In genomic region chr5:3709058-3709723, GRCh38 we compare ENCODE assay signal across 14 cellular contexts.
"Had no signal": no experiment of that assay in that cellular context is flagged by ENCODE, and none has a peak within 500 bp of the region (broad histone marks: within the 10 kb centered on the region; RNA-seq: fewer than 3 reads in every experiment).

No MANE protein-coding gene starts in this region.

- H3K4me3 ChIP-seq: heart left ventricle, thoracic aorta had no signal

- H3K9me3 ChIP-seq: heart left ventricle, thoracic aorta had no signal

- H3K27me3 Mint-ChIP-seq: dendritic cell treated with granulocyte-macrophage colony-stimulating factor and Interleukin-4, amounts not matched to agents 40 ng/mL and 50 ng/mL, for 4 days; effector memory CD8-positive, alpha-beta T cell had no signal

- H3K9me3 Mint-ChIP-seq: activated naive CD8-positive, alpha-beta T cell treated with anti-CD3 and anti-CD28 coated beads, Interleukin-2, amount 10 ng/mL, durations not matched to agents 7 days and 5 days had no signal

- DNase-seq: activated CD4-positive, alpha-beta T cell treated with anti-CD3 and anti-CD28 coated beads, Interleukin-2, amount 50 U/mL, for 1 hour; activated CD8-positive, alpha-beta memory T cell treated with anti-CD3 and anti-CD28 coated beads for 24 hours; activated naive CD4-positive, alpha-beta T cell; activated naive CD8-positive, alpha-beta T cell treated with anti-CD3 and anti-CD28 coated beads, Interleukin-2, amount 10 ng/mL, durations not matched to agents 7 days and 5 days; effector memory CD8-positive, alpha-beta T cell; heart left ventricle; islet precursor cell; stimulated activated CD4-positive, alpha-beta T cell treated with anti-CD3 and anti-CD28 coated beads, Interleukin-12 subunit alpha, Interleukin-12 subunit beta, amount 100 ng/mL, for 4 hours had no signal

- H3K27ac ChIP-seq: epithelial cell of prostate, heart left ventricle, thoracic aorta had no signal

- H3K4me1 ChIP-seq: heart left ventricle had no signal

- H3K4me1 Mint-ChIP-seq: activated naive CD8-positive, alpha-beta T cell treated with anti-CD3 and anti-CD28 coated beads, Interleukin-2, amount 10 ng/mL, durations not matched to agents 7 days and 5 days; stimulated activated effector memory CD8-positive, alpha-beta T cell treated with anti-CD3 and anti-CD28 coated beads, Interleukin-12 subunit alpha, Interleukin-12 subunit beta, amount 100 ng/mL, for 72 hours had no signal

- H3K27ac Mint-ChIP-seq: activated naive CD8-positive, alpha-beta T cell treated with anti-CD3 and anti-CD28 coated beads, Interleukin-2, amount 10 ng/mL, durations not matched to agents 7 days and 5 days; dendritic cell treated with granulocyte-macrophage colony-stimulating factor and Interleukin-4, amounts not matched to agents 40 ng/mL and 50 ng/mL, for 4 days; effector memory CD8-positive, alpha-beta T cell; stimulated activated effector memory CD8-positive, alpha-beta T cell treated with anti-CD3 and anti-CD28 coated beads, Interleukin-12 subunit alpha, Interleukin-12 subunit beta, amount 100 ng/mL, for 72 hours had no signal

- H3K4me3 Mint-ChIP-seq: activated naive CD8-positive, alpha-beta T cell treated with anti-CD3 and anti-CD28 coated beads, Interleukin-2, amount 10 ng/mL, durations not matched to agents 7 days and 5 days; dendritic cell treated with granulocyte-macrophage colony-stimulating factor and Interleukin-4, amounts not matched to agents 40 ng/mL and 50 ng/mL, for 4 days; effector memory CD8-positive, alpha-beta T cell; stimulated activated effector memory CD8-positive, alpha-beta T cell treated with anti-CD3 and anti-CD28 coated beads, Interleukin-12 subunit alpha, Interleukin-12 subunit beta, amount 100 ng/mL, for 72 hours had no signal

- H3K36me3 ChIP-seq: heart left ventricle, thoracic aorta had no signal

- H3K36me3 Mint-ChIP-seq: activated naive CD8-positive, alpha-beta T cell treated with anti-CD3 and anti-CD28 coated beads, Interleukin-2, amount 10 ng/mL, durations not matched to agents 7 days and 5 days; stimulated activated effector memory CD8-positive, alpha-beta T cell treated with anti-CD3 and anti-CD28 coated beads, Interleukin-12 subunit alpha, Interleukin-12 subunit beta, amount 100 ng/mL, for 72 hours had no signal

- ATAC-seq: activated CD4-positive, CD25-positive, alpha-beta regulatory T cell treated with anti-CD3 and anti-CD28 coated beads, Interleukin-2, amount 50 U/mL, for 24 hours; effector memory CD8-positive, alpha-beta T cell; heart left ventricle; left lobe of liver; stimulated activated effector memory CD8-positive, alpha-beta T cell treated with anti-CD3 and anti-CD28 coated beads, Interleukin-12 subunit alpha, Interleukin-12 subunit beta, amount 100 ng/mL, for 72 hours had no signal
